In the genomic region with DNA sequence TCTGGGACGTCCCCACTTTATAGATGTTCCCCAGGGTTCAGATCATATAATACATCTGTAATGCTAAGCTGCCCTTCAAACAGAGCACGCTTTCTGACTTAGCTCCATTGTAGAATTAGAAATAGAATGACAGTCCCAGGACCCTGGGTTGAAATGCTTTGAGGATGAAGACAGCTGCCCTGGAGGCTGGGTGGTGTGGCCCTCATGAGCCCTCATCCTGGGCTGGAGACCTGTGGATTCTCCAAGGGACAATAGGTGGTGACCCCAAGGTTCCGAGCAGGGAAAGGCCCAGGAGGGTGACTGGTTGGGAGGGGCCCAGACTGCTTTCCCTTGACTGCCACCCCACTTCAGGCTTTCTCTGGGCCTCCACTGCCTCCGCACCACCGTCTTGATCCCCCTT, we compare ENCODE assay signal across 22 cellular contexts.
"Had no signal": no experiment of that assay in that cellular context is flagged by ENCODE, and none has a peak within 500 bp of the region (broad histone marks: within the 10 kb centered on the region; RNA-seq: fewer than 3 reads in every experiment).

No MANE protein-coding gene starts in this region.

- H3K9me3 Mint-ChIP-seq: mesothelial cell of epicardium; natural killer cell treated with Interleukin-12 subunit alpha and Interleukin-12 subunit beta and Interleukin-15 and Interleukin-18, amount 100 ng/mL, for 72 hours; neural crest cell; stimulated activated effector memory CD8-positive, alpha-beta T cell treated with anti-CD3 and anti-CD28 coated beads, Interleukin-12 subunit alpha, Interleukin-12 subunit beta, amount 100 ng/mL, for 72 hours had no signal

- DNase-seq: central memory CD4-positive, alpha-beta T cell; dorsolateral prefrontal cortex; effector CD4-positive, alpha-beta T cell; naive B cell; nucleus accumbens; ovary; retina; small intestine; stimulated activated CD4-positive, alpha-beta T cell treated with anti-CD3 and anti-CD28 coated beads, Interleukin-12 subunit alpha, Interleukin-12 subunit beta, amount 100 ng/mL, for 4 hours; stimulated activated CD4-positive, alpha-beta T cell treated with anti-CD3 and anti-CD28 coated beads, Interleukin-1b, Interleukin-23, amount 100 ng/mL, for 48 hours; stimulated activated CD4-positive, alpha-beta T cell treated with anti-CD3 and anti-CD28 coated beads, Interleukin-4, amount 100 ng/mL, for 24 hours; stimulated activated naive CD4-positive, alpha-beta T cell treated with Interleukin-2 at 50 U/mL for 16 hours; upper lobe of right lung had no signal

- H3K4me3 Mint-ChIP-seq: mesothelial cell of epicardium; naive B cell; natural killer cell treated with Interleukin-12 subunit alpha and Interleukin-12 subunit beta and Interleukin-15 and Interleukin-18, amount 100 ng/mL, for 72 hours; neural crest cell; stimulated activated effector memory CD8-positive, alpha-beta T cell treated with anti-CD3 and anti-CD28 coated beads, Interleukin-12 subunit alpha, Interleukin-12 subunit beta, amount 100 ng/mL, for 72 hours had no signal

- H3K27ac ChIP-seq: dorsolateral prefrontal cortex, ovary, right lobe of liver, thoracic aorta, upper lobe of right lung had no signal

- H3K4me3 ChIP-seq: dorsolateral prefrontal cortex, mucosa of descending colon, ovary, right lobe of liver, thoracic aorta, tibial nerve, upper lobe of right lung had no signal

- H3K36me3 Mint-ChIP-seq: natural killer cell treated with Interleukin-12 subunit alpha and Interleukin-12 subunit beta and Interleukin-15 and Interleukin-18, amount 100 ng/mL, for 72 hours; stimulated activated effector memory CD8-positive, alpha-beta T cell treated with anti-CD3 and anti-CD28 coated beads, Interleukin-12 subunit alpha, Interleukin-12 subunit beta, amount 100 ng/mL, for 72 hours had no signal

- H3K9me3 ChIP-seq: mucosa of descending colon, ovary, right lobe of liver, thoracic aorta, tibial nerve, upper lobe of right lung had no signal

- H3K27ac Mint-ChIP-seq: naive B cell; stimulated activated effector memory CD8-positive, alpha-beta T cell treated with anti-CD3 and anti-CD28 coated beads, Interleukin-12 subunit alpha, Interleukin-12 subunit beta, amount 100 ng/mL, for 72 hours had no signal

- ATAC-seq: left lobe of liver; mucosa of descending colon; right lobe of liver; stimulated activated effector memory CD8-positive, alpha-beta T cell treated with anti-CD3 and anti-CD28 coated beads, Interleukin-12 subunit alpha, Interleukin-12 subunit beta, amount 100 ng/mL, for 72 hours; upper lobe of right lung had no signal

- H3K27me3 ChIP-seq: dorsolateral prefrontal cortex, ovary, right lobe of liver, tibial nerve, upper lobe of right lung had no signal

- H3K4me1 Mint-ChIP-seq: naive B cell; stimulated activated effector memory CD8-positive, alpha-beta T cell treated with anti-CD3 and anti-CD28 coated beads, Interleukin-12 subunit alpha, Interleukin-12 subunit beta, amount 100 ng/mL, for 72 hours had no signal

- H3K36me3 ChIP-seq: ovary, right lobe of liver, thoracic aorta had no signal

- H3K4me1 ChIP-seq: right lobe of liver, upper lobe of right lung had no signal
